8 cellular contexts compared by ENCODE assay signal in the genomic region with DNA sequence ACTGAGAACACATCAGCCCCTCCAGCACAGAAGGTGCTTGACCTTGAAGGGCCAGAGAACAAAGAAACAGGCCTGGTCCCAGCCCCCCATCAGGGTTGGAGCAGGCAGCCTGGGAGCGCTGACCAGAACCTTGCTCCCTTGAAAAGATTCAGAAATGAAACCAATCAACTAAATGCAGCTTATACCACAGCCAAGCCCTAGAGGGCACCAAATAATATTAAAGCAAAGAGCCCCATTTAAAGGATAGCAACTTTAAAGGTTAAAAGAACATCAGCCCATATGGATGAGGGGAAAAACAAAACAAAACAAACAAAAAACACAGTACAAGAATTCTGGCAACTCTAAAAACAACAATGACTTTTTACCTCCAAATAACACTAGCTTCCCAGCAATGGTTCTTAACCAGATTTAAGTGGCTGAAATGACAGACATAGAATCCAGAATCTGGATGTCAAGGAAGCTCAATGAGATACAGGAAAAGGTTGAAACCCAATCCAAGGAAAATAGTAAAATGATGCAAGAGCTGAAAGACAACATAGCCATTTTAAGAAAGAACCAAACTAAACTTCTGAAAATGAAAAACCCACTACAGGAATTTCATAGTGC.
A peak's percentile ranks its signal among the peaks of the same experiment; 100 is the strongest.
DNase-seq lines count a peak whose midpoint lies in the region; ATAC-seq and TF ChIP-seq lines count a peak whose summit lies in the region.

No MANE protein-coding gene starts in this region.

- peak; percentile 59 for TF ChIP-seq CTCF in GM06990 (IDR thresholded peaks at IDR 0.05; ENCODE audit: insufficient read depth, low read length, poor library complexity, severe bottlenecking)
- TF ChIP-seq CTCF in NB4 (IDR thresholded peaks at IDR 0.05; ENCODE audit: low read depth, low read length), result peak; percentile 49
- peak; percentile 17 for TF ChIP-seq CTCF in coronary artery (IDR thresholded peaks at IDR 0.05)
- TF ChIP-seq CTCF in progenitor cell of endocrine pancreas (IDR thresholded peaks at IDR 0.05; ENCODE audit: unreplicated experiment), result peak; percentile 66

- peaks cover 3% of the 10 kb centered on the region for H3K27me3 Mint-ChIP-seq in progenitor cell of endocrine pancreas

- no peak for ATAC-seq in GM19351 (IDR thresholded peaks at IDR 0.05; ENCODE audit: unreplicated experiment)

- peaks cover 1% of the 10 kb centered on the region for H3K36me3 Mint-ChIP-seq in progenitor cell of endocrine pancreas (ENCODE audit: insufficient read depth)

- no peak overlapping the region for H3K4me3 Mint-ChIP-seq in progenitor cell of endocrine pancreas (ENCODE audit: low read depth)

- TF ChIP-seq POLR2A in NB4 (IDR thresholded peaks at IDR 0.05; ENCODE audit: extremely low read depth, insufficient read length), result no peak

- peaks cover 11% of the 10 kb centered on the region for H3K9me3 Mint-ChIP-seq in progenitor cell of endocrine pancreas (ENCODE audit: low read depth)

- no peak for DNase-seq in GM06990 (ENCODE audit: extremely low read depth, insufficient read length)
- peak; percentile 6 for DNase-seq in NB4 (ENCODE audit: low read depth)
- DNase-seq in coronary artery (ENCODE audit: low spot score), result no peak
- DNase-seq in progenitor cell of endocrine pancreas (ENCODE audit: low spot score, unreplicated experiment), result no peak
- DNase-seq in activated CD4-positive, alpha-beta T cell treated with anti-CD3 and anti-CD28 coated beads, Interleukin-2, amount 50 U/mL, for 1 hour, result no peak
- DNase-seq in anterior cingulate cortex (lab: John Stamatoyannopoulos, UW), result no peak
- no peak for DNase-seq in stimulated activated CD4-positive, alpha-beta T cell treated with anti-CD3 and anti-CD28 coated beads, Interleukin-2, amount 100 ng/mL, for 24 hours

- H3K4me1 Mint-ChIP-seq in progenitor cell of endocrine pancreas (ENCODE audit: low read depth), result peaks cover 2% of the 10 kb centered on the region

- H3K27ac ChIP-seq in coronary artery, result no peak overlapping the region

- H3K36me3 ChIP-seq in GM06990 (ENCODE audit: control insufficient read depth, insufficient read depth, low read length), result no peaks in the 10 kb centered on the region

- no peaks in the 10 kb centered on the region; the same call in 1 of the 2 replicates for H3K27me3 ChIP-seq in GM06990 (replicated peaks; ENCODE audit: control insufficient read depth, insufficient read depth, low read length)

- H3K27ac Mint-ChIP-seq in progenitor cell of endocrine pancreas, result no peak overlapping the region

- H3K4me3 ChIP-seq in GM06990 (replicated peaks; ENCODE audit: low read depth, low read length) (no peak overlapping the region), NB4 (ENCODE audit: low read depth, low read length) (no peak overlapping the region), coronary artery (no peak overlapping the region)
